ENCODE assay signal across 21 cellular contexts in the genomic region with DNA sequence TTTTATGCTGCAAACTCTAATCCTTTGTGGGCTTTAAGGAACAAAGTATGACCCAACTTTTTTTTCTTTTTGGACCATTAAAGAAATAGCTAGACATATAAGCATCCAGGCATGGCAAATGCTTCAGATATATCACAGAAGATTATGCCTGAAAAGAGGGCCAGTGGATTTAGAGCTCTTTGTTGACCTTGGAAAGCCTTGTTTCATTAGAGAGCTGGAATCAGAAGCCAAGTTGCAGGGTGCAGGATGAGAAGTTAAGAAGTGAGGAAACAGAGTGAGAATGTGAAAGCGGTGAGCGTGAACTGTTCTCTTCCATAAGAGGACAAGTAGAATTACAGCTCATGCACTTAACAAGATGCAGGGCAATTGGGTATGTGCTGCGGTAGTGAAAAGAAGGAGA.
"Had no signal": no experiment of that assay in that cellular context is flagged by ENCODE, and none has a peak within 500 bp of the region (broad histone marks: within the 10 kb centered on the region; RNA-seq: fewer than 3 reads in every experiment).

No MANE protein-coding gene starts in this region.

- H3K27me3 ChIP-seq: dorsolateral prefrontal cortex, esophagus muscularis mucosa, gastrocnemius medialis, heart right ventricle, left lung had no signal

- H3K4me3 ChIP-seq: coronary artery, dorsolateral prefrontal cortex, esophagus muscularis mucosa, gastrocnemius medialis, heart right ventricle, left lung, lower lobe of right lung, mucosa of descending colon had no signal

- DNase-seq: dermis blood vessel endothelial cell; dorsolateral prefrontal cortex; effector CD4-positive, alpha-beta T cell; effector memory CD4-positive, alpha-beta T cell; foreskin fibroblast; foreskin melanocyte; gastrocnemius medialis; glutamatergic neuron; head of caudate nucleus; heart right ventricle; hippocampal formation; left cardiac atrium; left lung; left ventricle myocardium superior; lower lobe of right lung; mesenchymal stem cell; mucosa of descending colon; naive B cell; naive thymus-derived CD8-positive, alpha-beta T cell had no signal

- H3K27ac ChIP-seq: coronary artery, dorsolateral prefrontal cortex, esophagus muscularis mucosa, gastrocnemius medialis, heart right ventricle, left lung, lower lobe of right lung had no signal

- H3K36me3 ChIP-seq: esophagus muscularis mucosa, gastrocnemius medialis, heart right ventricle, left lung, lower lobe of right lung had no signal

- ATAC-seq: gastrocnemius medialis; heart right ventricle; left cardiac atrium; left lung; left ventricle myocardium superior; lower lobe of right lung; mucosa of descending colon; naive thymus-derived CD8-positive, alpha-beta T cell had no signal

- H3K4me1 ChIP-seq: esophagus muscularis mucosa, gastrocnemius medialis, heart right ventricle, left lung, lower lobe of right lung had no signal
